29 cellular contexts compared by ENCODE assay signal in genomic region chr1:51982161-51982560, GRCh38.
"Had no signal": no experiment of that assay in that cellular context is flagged by ENCODE, and none has a peak within 500 bp of the region (broad histone marks: within the 10 kb centered on the region; RNA-seq: fewer than 3 reads in every experiment).

No MANE protein-coding gene starts in this region.

- DNase-seq: activated effector memory CD4-positive, alpha-beta T cell treated with anti-CD3 and anti-CD28 coated beads, Interleukin-2, amount 50 U/mL, for 16 hours; activated effector memory CD4-positive, alpha-beta T cell treated with Interleukin-2 at 50 U/mL for 16 hours; activated gamma-delta T cell; activated gamma-delta T cell treated with Interleukin-2 at 50 U/mL for 16 hours; activated naive CD4-positive, alpha-beta T cell; activated naive CD4-positive, alpha-beta T cell treated with anti-CD3 and anti-CD28 coated beads for 36 hours; activated naive CD4-positive, alpha-beta T cell treated with anti-CD3 and anti-CD28 coated beads, Interleukin-2, amount 10 ng/mL, durations not matched to agents 7 days and 5 days; activated naive CD4-positive, alpha-beta T cell treated with anti-CD3 and anti-CD28 coated beads, Interleukin-2, amount 50 U/mL, for 16 hours; activated naive CD4-positive, alpha-beta T cell treated with Interleukin-2 at 50 U/mL for 16 hours; activated naive CD8-positive, alpha-beta T cell treated with anti-CD3 and anti-CD28 coated beads for 36 hours; activated naive CD8-positive, alpha-beta T cell treated with anti-CD3 and anti-CD28 coated beads, Interleukin-2, amount 10 ng/mL, durations not matched to agents 7 days and 5 days; activated naive CD8-positive, alpha-beta T cell treated with anti-CD3 and anti-CD28 coated beads, Interleukin-2, amount 50 U/mL, for 24 hours; activated T-cell treated with anti-CD3 and anti-CD28 coated beads, Interleukin-2, amount 50 U/mL, for 1 hour; activated T-cell treated with anti-CD3 and anti-CD28 coated beads, Interleukin-2, amount 50 U/mL, for 24 hours; activated T-cell treated with anti-CD3 and anti-CD28 coated beads, Interleukin-2, amount 50 U/mL, for 4 hours; activated T-cell treated with anti-CD3 and anti-CD28 coated beads, Interleukin-2, amount 50 U/mL, for 48 hours; activated T-cell treated with anti-CD3 and anti-CD28 coated beads, Interleukin-2, amount 50 U/mL, for 72 hours; adrenal gland; amniotic stem cell; amygdala; anterior cingulate cortex; aorta; body of pancreas; brain microvascular endothelial cell; central memory CD4-positive, alpha-beta T cell; cerebellar nuclear complex had no signal

- H3K4me1 ChIP-seq: adrenal gland, ascending aorta, body of pancreas, breast epithelium had no signal

- H3K9me3 ChIP-seq: adrenal gland, ascending aorta, body of pancreas, breast epithelium had no signal

- H3K36me3 ChIP-seq: adrenal gland, ascending aorta, brain microvascular endothelial cell, breast epithelium, cardiac muscle cell had no signal

- H3K27me3 ChIP-seq: adrenal gland, ascending aorta, body of pancreas, brain microvascular endothelial cell, breast epithelium, cardiac muscle cell had no signal

- H3K27ac ChIP-seq: adrenal gland, ascending aorta, body of pancreas, brain microvascular endothelial cell, breast epithelium, cardiac muscle cell had no signal

- H3K4me3 ChIP-seq: adrenal gland, ascending aorta, body of pancreas, breast epithelium, cardiac muscle cell had no signal
